ENCODE assay signal across 8 cellular contexts in the genomic region with DNA sequence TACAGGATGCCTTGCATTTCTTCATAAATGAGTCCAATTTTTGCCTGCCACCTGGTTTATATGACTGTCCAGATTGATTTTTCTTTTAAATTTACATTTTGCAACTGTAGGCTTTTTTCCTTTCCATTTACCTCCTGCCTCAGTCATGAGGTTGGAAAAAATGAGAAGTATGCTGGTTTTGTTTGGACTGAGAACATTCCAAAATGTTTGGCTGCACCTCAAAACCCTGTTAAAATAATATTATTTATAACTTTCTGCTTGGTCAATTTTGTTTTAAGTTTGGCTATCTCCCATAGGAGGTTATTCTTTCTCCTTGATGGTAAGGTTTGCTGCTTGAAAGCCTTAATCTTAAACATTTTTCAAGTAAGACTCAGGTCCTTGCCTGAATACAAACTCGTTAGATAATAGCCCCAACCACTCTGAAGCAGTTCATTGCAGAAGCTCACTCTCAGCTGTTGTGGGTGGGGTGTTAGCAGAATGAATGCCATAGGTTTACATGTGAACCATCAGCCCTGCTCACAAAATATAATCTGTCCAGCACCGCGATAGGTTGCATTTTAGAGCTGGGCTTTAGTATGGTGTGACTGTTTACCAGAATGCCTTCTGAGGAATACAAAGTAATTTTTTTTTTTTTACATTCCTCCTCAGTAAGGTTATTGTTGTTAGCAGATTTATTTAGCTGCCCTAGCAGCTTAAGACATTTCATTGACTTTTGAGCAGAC.
DNase-seq lines count a peak whose midpoint lies in the region; ATAC-seq and TF ChIP-seq lines count a peak whose summit lies in the region.

No MANE protein-coding gene starts in this region.

- H3K27ac Mint-ChIP-seq in activated CD8-positive, alpha-beta T cell treated with anti-CD3 and anti-CD28 coated beads for 36 hours: no peak overlapping the region

- no peak for TF ChIP-seq CTCF in activated CD8-positive, alpha-beta T cell treated with anti-CD3 and anti-CD28 coated beads for 36 hours (IDR thresholded peaks at IDR 0.05)

- no peak overlapping the region for H3K14ac ChIP-seq in trophoblast cell (ENCODE audit: low read length)

- no peak overlapping the region for H2AK5ac ChIP-seq in trophoblast cell (ENCODE audit: low read length)

- H4K91ac ChIP-seq in trophoblast cell (ENCODE audit: low read depth, low read length): no peak overlapping the region

- no peak overlapping the region for H4K8ac ChIP-seq in trophoblast cell (ENCODE audit: low read depth, low read length)

- DNase-seq in Ammon's horn (ENCODE audit: low spot score) (peak; percentile 35), adipocyte (ENCODE audit: low read depth) (peak; percentile 89), glomerular visceral epithelial cell (ENCODE audit: extremely low spot score) (peak; percentile 80), trophoblast cell (peak in 1 of 2 donors; percentile 16), NCI-H2081 (lab: John Stamatoyannopoulos, UW) (no peak)
- DNase-seq in activated CD8-positive, alpha-beta T cell treated with anti-CD3 and anti-CD28 coated beads for 36 hours: no peak
- DNase-seq in activated naive CD4-positive, alpha-beta T cell treated with Interleukin-2 at 50 U/mL for 16 hours: no peak

- intact Hi-C loops in activated CD8-positive, alpha-beta T cell treated with anti-CD3 and anti-CD28 coated beads for 36 hours (cut with micrococcal nuclease): no loop called here

- H3K36me3 ChIP-seq in adipocyte (ENCODE audit: control insufficient read depth, insufficient read depth, low read length, severe bottlenecking): no peaks in the 10 kb centered on the region
- H3K36me3 ChIP-seq in trophoblast cell (ENCODE audit: control insufficient read depth in 1 of 2, insufficient read depth in 2 of 2, low read length in 2 of 2): no peaks in the 10 kb centered on the region

- H2AFZ ChIP-seq in trophoblast cell (ENCODE audit: insufficient read depth, low read length, poor library complexity): no peak overlapping the region

- H3K9ac ChIP-seq in adipocyte (ENCODE audit: low read length) (peak overlapping the region; percentile 84), trophoblast cell (ENCODE audit: low read length) (no peak overlapping the region)

- H2BK120ac ChIP-seq in trophoblast cell (ENCODE audit: insufficient read depth, low read length, poor library complexity): no peak overlapping the region

- H3K27me3 Mint-ChIP-seq in activated CD8-positive, alpha-beta T cell treated with anti-CD3 and anti-CD28 coated beads for 36 hours: no peaks in the 10 kb centered on the region

- no peak for ATAC-seq in GM18520 (IDR thresholded peaks at IDR 0.05; ENCODE audit: unreplicated experiment)
- ATAC-seq in activated CD8-positive, alpha-beta T cell treated with anti-CD3 and anti-CD28 coated beads for 36 hours: no peak

- peak overlapping the region; percentile 73 for H3K27ac ChIP-seq in trophoblast cell (ENCODE audit: low read depth, low read length)

- POLR2A ChIA-PET in activated CD8-positive, alpha-beta T cell treated with anti-CD3 and anti-CD28 coated beads for 36 hours (lab: Charles Lee): no interaction called here

- peak overlapping the region; percentile 57 for H2BK5ac ChIP-seq in trophoblast cell (ENCODE audit: low read depth, low read length, poor library complexity)

- no peak overlapping the region for H3K4ac ChIP-seq in trophoblast cell (ENCODE audit: low read depth, low read length)

- H3K4me3 Mint-ChIP-seq in activated CD8-positive, alpha-beta T cell treated with anti-CD3 and anti-CD28 coated beads for 36 hours: no peak overlapping the region

- no peak overlapping the region for H4K12ac ChIP-seq in trophoblast cell (ENCODE audit: low read depth, low read length)

- H3K27me3 ChIP-seq in adipocyte (replicated peaks; ENCODE audit: control insufficient read depth, insufficient read depth, low read length) (no peaks in the 10 kb centered on the region), trophoblast cell (ENCODE audit: insufficient read depth, low read length) (no peaks in the 10 kb centered on the region)

- H3K23ac ChIP-seq in trophoblast cell (ENCODE audit: low read length): no peak overlapping the region

- H3K4me1 Mint-ChIP-seq in activated CD8-positive, alpha-beta T cell treated with anti-CD3 and anti-CD28 coated beads for 36 hours (ENCODE audit: low read depth): no peaks in the 10 kb centered on the region

- peaks cover 2% of the 10 kb centered on the region for H3K79me1 ChIP-seq in trophoblast cell (ENCODE audit: low read length)

- H3K79me2 ChIP-seq in trophoblast cell (ENCODE audit: control insufficient read depth, insufficient read depth, low read length, poor library complexity): no peaks in the 10 kb centered on the region

- WGBS in trophoblast cell (ENCODE audit: extremely low coverage, insufficient coverage, insufficient read length): no CpG with 5 or more reads among the region's 3 CpGs

- H3K9me3 Mint-ChIP-seq in activated CD8-positive, alpha-beta T cell treated with anti-CD3 and anti-CD28 coated beads for 36 hours: peaks cover 2% of the 10 kb centered on the region

- no peak overlapping the region for H3K4me2 ChIP-seq in trophoblast cell (ENCODE audit: low read length)

- H3K4me3 ChIP-seq in adipocyte (ENCODE audit: low read length) (no peak overlapping the region), trophoblast cell (ENCODE audit: low read depth, low read length) (no peak overlapping the region)

- H3K4me1 ChIP-seq in adipocyte (ENCODE audit: control insufficient read depth, insufficient read depth, low read length) (peaks cover 30% of the 10 kb centered on the region), trophoblast cell (ENCODE audit: control insufficient read depth in 1 of 2, insufficient read depth in 2 of 2, low read length in 2 of 2) (peaks cover 2% of the 10 kb centered on the region in 2 experiments)

- no peaks in the 10 kb centered on the region for H3K36me3 Mint-ChIP-seq in activated CD8-positive, alpha-beta T cell treated with anti-CD3 and anti-CD28 coated beads for 36 hours (ENCODE audit: low read depth)

- H3K9me3 ChIP-seq in adipocyte (ENCODE audit: control insufficient read depth, low read length): peaks cover 3% of the 10 kb centered on the region
- no peaks in the 10 kb centered on the region for H3K9me3 ChIP-seq in trophoblast cell (ENCODE audit: insufficient read depth, low read depth, low read length)

- CTCF ChIA-PET in activated CD8-positive, alpha-beta T cell treated with anti-CD3 and anti-CD28 coated beads for 36 hours (lab: Charles Lee): no interaction called here

- H2BK12ac ChIP-seq in trophoblast cell (ENCODE audit: low read length): peak overlapping the region; percentile 36

- no peak overlapping the region for H3K18ac ChIP-seq in trophoblast cell (ENCODE audit: low read length)

Comparison
In these comparisons a context has a peak if more than half of its experiments do, and no peak if none do; other contexts are left out.
1. DNase-seq: peak in Ammon's horn (single experiment), adipocyte (single experiment) and glomerular visceral epithelial cell (single experiment); none in activated CD8-positive, alpha-beta T cell treated with anti-CD3 and anti-CD28 coated beads for 36 hours (single experiment), NCI-H2081 (0 of 2) and activated naive CD4-positive, alpha-beta T cell treated with Interleukin-2 at 50 U/mL for 16 hours (single experiment).